ENCODE assay signal across 30 cellular contexts in the genomic region with DNA sequence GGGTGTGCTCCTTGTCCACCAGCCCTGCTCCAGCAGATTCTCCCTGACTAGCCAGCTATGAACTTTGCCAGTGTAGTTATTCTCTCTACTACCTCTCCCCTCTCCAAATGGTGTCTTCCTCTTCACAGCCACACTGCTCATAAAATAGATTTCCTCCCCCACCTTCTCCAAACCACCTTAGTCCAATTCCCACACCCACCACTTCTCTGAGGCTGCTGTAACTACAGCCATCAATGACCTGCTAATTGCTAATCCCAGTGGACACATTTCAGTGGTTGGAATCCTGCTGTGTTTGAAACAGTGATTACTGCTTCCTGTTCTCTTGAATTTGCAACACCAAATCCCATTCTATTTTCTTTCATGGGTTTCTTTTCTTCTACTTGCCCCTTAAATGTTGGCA. TPM values are rescaled to one million over a fixed set of nuclear protein-coding genes. Genes with fewer than 3 reads are reported as not detected.
"Had no signal": no experiment of that assay in that cellular context is flagged by ENCODE, and none has a peak within 500 bp of the region (broad histone marks: within the 10 kb centered on the region; RNA-seq: fewer than 3 reads in every experiment).

No MANE protein-coding gene starts in this region.

- H3K36me3 Mint-ChIP-seq: activated naive CD4-positive, alpha-beta T cell treated with anti-CD3 and anti-CD28 coated beads, Interleukin-2, amount 10 ng/mL, durations not matched to agents 7 days and 5 days; activated naive CD4-positive, alpha-beta T cell treated with anti-CD3 and anti-CD28 coated beads, Interleukin-2, amount 50 U/mL, for 72 hours; activated naive CD8-positive, alpha-beta T cell treated with anti-CD3 and anti-CD28 coated beads, Interleukin-2, amount 10 ng/mL, durations not matched to agents 7 days and 5 days; brain had no signal

- H3K9me3 ChIP-seq: ascending aorta, breast epithelium, esophagus muscularis mucosa, gastrocnemius medialis, heart right ventricle had no signal

- ATAC-seq: activated CD4-positive, alpha-beta T cell treated with anti-CD3 and anti-CD28 coated beads for 36 hours; activated naive CD4-positive, alpha-beta T cell treated with anti-CD3 and anti-CD28 coated beads, Interleukin-2, amount 50 U/mL, for 72 hours; activated T-cell treated with anti-CD3 and anti-CD28 coated beads, Interleukin-2, amount 50 U/mL, for 72 hours; foreskin keratinocyte; gastrocnemius medialis; heart right ventricle had no signal

- H3K4me3 Mint-ChIP-seq: activated CD4-positive, alpha-beta memory T cell treated with anti-CD3 and anti-CD28 coated beads, Interleukin-2, amount 10 ng/mL, durations not matched to agents 7 days and 5 days; activated CD4-positive, alpha-beta T cell treated with anti-CD3 and anti-CD28 coated beads for 36 hours; activated CD4-positive, alpha-beta T cell treated with anti-CD3 and anti-CD28 coated beads, Interleukin-2, amount 10 ng/mL, durations not matched to agents 24 days and 14 days; activated naive CD4-positive, alpha-beta T cell treated with anti-CD3 and anti-CD28 coated beads, Interleukin-2, amount 10 ng/mL, durations not matched to agents 7 days and 5 days; activated naive CD8-positive, alpha-beta T cell treated with anti-CD3 and anti-CD28 coated beads, Interleukin-2, amount 10 ng/mL, durations not matched to agents 7 days and 5 days; activated T-cell treated with anti-CD3 and anti-CD28 coated beads, Interleukin-2, amount 50 U/mL, for 24 hours; activated T-cell treated with anti-CD3 and anti-CD28 coated beads, Interleukin-2, amount 50 U/mL, for 72 hours; brain; dendritic cell treated with granulocyte-macrophage colony-stimulating factor and Interleukin-4, amounts not matched to agents 40 ng/mL and 50 ng/mL, for 4 days had no signal

- H3K4me1 Mint-ChIP-seq: activated CD4-positive, alpha-beta memory T cell treated with anti-CD3 and anti-CD28 coated beads, Interleukin-2, amount 10 ng/mL, durations not matched to agents 7 days and 5 days; activated CD4-positive, alpha-beta T cell treated with anti-CD3 and anti-CD28 coated beads for 36 hours; activated CD4-positive, alpha-beta T cell treated with anti-CD3 and anti-CD28 coated beads, Interleukin-2, amount 10 ng/mL, durations not matched to agents 24 days and 14 days; activated naive CD4-positive, alpha-beta T cell treated with anti-CD3 and anti-CD28 coated beads, Interleukin-2, amount 10 ng/mL, durations not matched to agents 7 days and 5 days; activated naive CD8-positive, alpha-beta T cell treated with anti-CD3 and anti-CD28 coated beads, Interleukin-2, amount 10 ng/mL, durations not matched to agents 7 days and 5 days had no signal

- H3K27ac Mint-ChIP-seq: activated CD4-positive, alpha-beta memory T cell treated with anti-CD3 and anti-CD28 coated beads, Interleukin-2, amount 10 ng/mL, durations not matched to agents 7 days and 5 days; activated CD4-positive, alpha-beta T cell treated with anti-CD3 and anti-CD28 coated beads for 36 hours; activated CD4-positive, alpha-beta T cell treated with anti-CD3 and anti-CD28 coated beads, Interleukin-2, amount 10 ng/mL, durations not matched to agents 24 days and 14 days; activated naive CD4-positive, alpha-beta T cell treated with anti-CD3 and anti-CD28 coated beads, Interleukin-2, amount 10 ng/mL, durations not matched to agents 7 days and 5 days; activated naive CD4-positive, alpha-beta T cell treated with anti-CD3 and anti-CD28 coated beads, Interleukin-2, amount 50 U/mL, for 72 hours; activated naive CD8-positive, alpha-beta T cell treated with anti-CD3 and anti-CD28 coated beads, Interleukin-2, amount 10 ng/mL, durations not matched to agents 7 days and 5 days; activated T-cell treated with anti-CD3 and anti-CD28 coated beads, Interleukin-2, amount 50 U/mL, for 24 hours; activated T-cell treated with anti-CD3 and anti-CD28 coated beads, Interleukin-2, amount 50 U/mL, for 72 hours; brain; dendritic cell treated with granulocyte-macrophage colony-stimulating factor and Interleukin-4, amounts not matched to agents 40 ng/mL and 50 ng/mL, for 4 days had no signal

- H3K4me1 ChIP-seq: ascending aorta, breast epithelium, esophagus muscularis mucosa, foreskin keratinocyte, gastrocnemius medialis, heart right ventricle had no signal

- H3K36me3 ChIP-seq: ascending aorta, breast epithelium, cardiac muscle cell, esophagus muscularis mucosa, gastrocnemius medialis, heart right ventricle had no signal

- H3K27me3 ChIP-seq: ascending aorta, breast epithelium, cardiac muscle cell, dorsolateral prefrontal cortex, esophagus muscularis mucosa, foreskin keratinocyte, gastrocnemius medialis had no signal

- H3K9me3 Mint-ChIP-seq: activated CD4-positive, alpha-beta memory T cell treated with anti-CD3 and anti-CD28 coated beads, Interleukin-2, amount 10 ng/mL, durations not matched to agents 7 days and 5 days; activated CD4-positive, alpha-beta T cell treated with anti-CD3 and anti-CD28 coated beads, Interleukin-2, amount 10 ng/mL, durations not matched to agents 24 days and 14 days; activated naive CD4-positive, alpha-beta T cell treated with anti-CD3 and anti-CD28 coated beads, Interleukin-2, amount 10 ng/mL, durations not matched to agents 7 days and 5 days; activated naive CD4-positive, alpha-beta T cell treated with anti-CD3 and anti-CD28 coated beads, Interleukin-2, amount 50 U/mL, for 72 hours; activated naive CD8-positive, alpha-beta T cell treated with anti-CD3 and anti-CD28 coated beads, Interleukin-2, amount 10 ng/mL, durations not matched to agents 7 days and 5 days; activated T-cell treated with anti-CD3 and anti-CD28 coated beads, Interleukin-2, amount 50 U/mL, for 24 hours; activated T-cell treated with anti-CD3 and anti-CD28 coated beads, Interleukin-2, amount 50 U/mL, for 72 hours; dendritic cell treated with granulocyte-macrophage colony-stimulating factor and Interleukin-4, amounts not matched to agents 40 ng/mL and 50 ng/mL, for 4 days had no signal

- H3K27ac ChIP-seq: ascending aorta, breast epithelium, cardiac muscle cell, coronary artery, dorsolateral prefrontal cortex, esophagus muscularis mucosa, foreskin keratinocyte, gastrocnemius medialis, heart right ventricle had no signal

- H3K4me3 ChIP-seq: ascending aorta, breast epithelium, cardiac muscle cell, coronary artery, dorsolateral prefrontal cortex, esophagus muscularis mucosa, gastrocnemius medialis, heart right ventricle had no signal

- H3K27me3 Mint-ChIP-seq: activated CD4-positive, alpha-beta T cell treated with anti-CD3 and anti-CD28 coated beads, Interleukin-2, amount 10 ng/mL, durations not matched to agents 24 days and 14 days; activated naive CD4-positive, alpha-beta T cell treated with anti-CD3 and anti-CD28 coated beads, Interleukin-2, amount 10 ng/mL, durations not matched to agents 7 days and 5 days; activated naive CD8-positive, alpha-beta T cell treated with anti-CD3 and anti-CD28 coated beads, Interleukin-2, amount 10 ng/mL, durations not matched to agents 7 days and 5 days; brain; dendritic cell treated with granulocyte-macrophage colony-stimulating factor and Interleukin-4, amounts not matched to agents 40 ng/mL and 50 ng/mL, for 4 days had no signal

- DNase-seq: activated CD4-positive, alpha-beta memory T cell treated with anti-CD3 and anti-CD28 coated beads, Interleukin-2, amount 10 ng/mL, durations not matched to agents 7 days and 5 days; activated CD4-positive, alpha-beta T cell treated with anti-CD3 and anti-CD28 coated beads for 36 hours; activated CD4-positive, alpha-beta T cell treated with anti-CD3 and anti-CD28 coated beads, Interleukin-2, amount 10 ng/mL, durations not matched to agents 24 days and 14 days; activated CD4-positive, CD25-positive, alpha-beta regulatory T cell; activated CD4-positive, CD25-positive, alpha-beta regulatory T cell treated with anti-CD3 and anti-CD28 coated beads, Interleukin-2, amount 50 U/mL, for 72 hours; activated CD8-positive, alpha-beta memory T cell treated with anti-CD3 and anti-CD28 coated beads, Interleukin-2, amount 50 U/mL, for 48 hours; activated gamma-delta T cell; activated naive CD4-positive, alpha-beta T cell; activated naive CD4-positive, alpha-beta T cell treated with anti-CD3 and anti-CD28 coated beads, Interleukin-2, amount 10 ng/mL, durations not matched to agents 7 days and 5 days; activated naive CD8-positive, alpha-beta T cell treated with anti-CD3 and anti-CD28 coated beads, Interleukin-2, amount 10 ng/mL, durations not matched to agents 7 days and 5 days; activated T-cell treated with anti-CD3 and anti-CD28 coated beads for 4 hours; activated T-cell treated with anti-CD3 and anti-CD28 coated beads, Interleukin-2, amount 50 U/mL, for 24 hours; activated T-cell treated with anti-CD3 and anti-CD28 coated beads, Interleukin-2, amount 50 U/mL, for 72 hours; central memory CD4-positive, alpha-beta T cell; dorsolateral prefrontal cortex; effector memory CD4-positive, alpha-beta T cell; erythroblast; foreskin keratinocyte; gastrocnemius medialis; heart right ventricle; T-helper 2 cell had no signal

RNA-seq across cellular contexts. Expression of gene SYT9, which starts 23.4 kb away (rescaled TPM):
- total RNA-seq: activated CD4-positive, alpha-beta memory T cell treated with anti-CD3 and anti-CD28 coated beads, Interleukin-2, amount 10 ng/mL, durations not matched to agents 7 days and 5 days; activated CD4-positive, alpha-beta T cell treated with anti-CD3 and anti-CD28 coated beads for 36 hours; activated CD4-positive, alpha-beta T cell treated with anti-CD3 and anti-CD28 coated beads, Interleukin-2, amount 10 ng/mL, durations not matched to agents 24 days and 14 days; activated naive CD8-positive, alpha-beta T cell treated with anti-CD3 and anti-CD28 coated beads, Interleukin-2, amount 10 ng/mL, durations not matched to agents 7 days and 5 days; activated T-cell treated with anti-CD3 and anti-CD28 coated beads, Interleukin-2, amount 50 U/mL, for 72 hours; foreskin keratinocyte; T-helper 1 cell treated with Interleukin-12 subunit alpha and Interleukin-12 subunit beta and Interleukin-4 antibody, amounts not matched to agents 30 ng/mL and 1 ng/mL, for 36 hours had no signal
